In the genomic region with DNA sequence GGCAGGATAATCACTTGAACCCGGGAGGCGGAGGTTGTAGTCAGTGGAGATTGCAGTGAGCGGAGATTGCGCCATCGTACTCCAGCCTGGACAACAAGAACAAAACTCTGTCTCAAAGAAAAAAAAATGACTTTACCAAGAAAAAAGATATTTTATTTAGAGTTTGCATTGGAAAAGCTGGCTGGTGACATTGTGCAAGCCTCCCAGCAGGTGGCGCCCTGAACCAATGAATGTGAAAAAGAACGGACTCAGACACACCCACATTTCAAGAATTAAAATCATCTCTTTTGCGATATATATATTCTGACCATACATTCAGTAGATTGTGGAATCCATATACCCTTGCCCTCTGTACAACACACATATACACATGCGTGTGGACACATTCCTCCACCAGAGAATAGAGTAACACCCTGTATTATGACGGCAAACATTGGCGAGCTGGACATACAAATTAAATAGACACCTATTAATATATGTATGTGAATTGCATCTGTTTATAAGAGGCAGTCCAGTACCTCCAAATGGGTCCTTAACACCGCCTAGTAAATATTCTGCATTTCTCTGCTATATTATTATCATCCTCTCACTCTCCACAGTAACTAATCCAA, we compare ENCODE assay signal across 8 cellular contexts. TPM values are rescaled to one million over a fixed set of nuclear protein-coding genes. Genes with fewer than 3 reads are reported as not detected.
A peak's percentile ranks its signal among the peaks of the same experiment; 100 is the strongest.
DNase-seq lines count a peak whose midpoint lies in the region; ATAC-seq and TF ChIP-seq lines count a peak whose summit lies in the region.

No MANE protein-coding gene starts in this region.

- no peak overlapping the region for H3K4me3 ChIP-seq in foreskin fibroblast (ENCODE audit: low read depth in 1 of 2, low read length in 2 of 2)
- no peak overlapping the region for H3K4me3 ChIP-seq in thoracic aorta

- no peaks in the 10 kb centered on the region for H3K9me3 ChIP-seq in thoracic aorta

- ATAC-seq in thoracic aorta (ENCODE audit: insufficient number of reproducible peaks, low FRiP score, low read depth), result no peak
- no peak for ATAC-seq in HG03469 (IDR thresholded peaks at IDR 0.05; ENCODE audit: unreplicated experiment)

- H3K4me1 ChIP-seq in thoracic aorta (ENCODE audit: control insufficient read depth in 1 of 2, low read depth in 2 of 2), result no peaks in the 10 kb centered on the region

- H3K36me3 ChIP-seq in thoracic aorta, result no peaks in the 10 kb centered on the region

- DNase-seq in DMS153 treated with DMSO at 0.1 percent for 48 hours (lab: John Stamatoyannopoulos, UW; ENCODE audit: unreplicated experiment), result peak; percentile 51
- DNase-seq in HK-2 (ENCODE audit: unreplicated experiment), result peak; percentile 48
- peak; percentile 78 for DNase-seq in RPMI8226
- DNase-seq in activated T-helper 1 cell treated with anti-CD3 and anti-CD28 coated beads, Interleukin-2, amount 50 U/mL, for 16 hours (ENCODE audit: low read depth in 1 of 2, low spot score in 1 of 2), result peak; percentile 46 to 47
- DNase-seq in foreskin fibroblast, result peak; percentile 36 to 82
- peak in 37 of 56 donors; percentile 1 to 68 (median 32) for DNase-seq in nucleus accumbens (lab: John Stamatoyannopoulos, UW)
- DNase-seq in thoracic aorta (ENCODE audit: low spot score), result no peak

- H3K27ac ChIP-seq in thoracic aorta, result no peak overlapping the region

- peak; percentile 92 for TF ChIP-seq CTCF in foreskin fibroblast (IDR thresholded peaks at IDR 0.05; ENCODE audit: low read depth, low read length)
- TF ChIP-seq CTCF in thoracic aorta (IDR thresholded peaks at IDR 0.05), result peak; percentile 50

- H3K27me3 ChIP-seq in thoracic aorta (replicated peaks; ENCODE audit: insufficient read depth), result no peaks in the 10 kb centered on the region

RNA-seq across cellular contexts. Expression of a gene that starts 39.0 kb away (rescaled TPM):
- total RNA-seq in thoracic aorta, result 1 to 10 TPM; 7.2 to 8.7 TPM

RNA-seq across cellular contexts. Expression of a gene that starts 55.8 kb away (rescaled TPM):
- total RNA-seq in thoracic aorta, result 1 to 10 TPM; 1.1 to 3.4 TPM
